ENCODE assay signal across 16 cellular contexts in the genomic region with DNA sequence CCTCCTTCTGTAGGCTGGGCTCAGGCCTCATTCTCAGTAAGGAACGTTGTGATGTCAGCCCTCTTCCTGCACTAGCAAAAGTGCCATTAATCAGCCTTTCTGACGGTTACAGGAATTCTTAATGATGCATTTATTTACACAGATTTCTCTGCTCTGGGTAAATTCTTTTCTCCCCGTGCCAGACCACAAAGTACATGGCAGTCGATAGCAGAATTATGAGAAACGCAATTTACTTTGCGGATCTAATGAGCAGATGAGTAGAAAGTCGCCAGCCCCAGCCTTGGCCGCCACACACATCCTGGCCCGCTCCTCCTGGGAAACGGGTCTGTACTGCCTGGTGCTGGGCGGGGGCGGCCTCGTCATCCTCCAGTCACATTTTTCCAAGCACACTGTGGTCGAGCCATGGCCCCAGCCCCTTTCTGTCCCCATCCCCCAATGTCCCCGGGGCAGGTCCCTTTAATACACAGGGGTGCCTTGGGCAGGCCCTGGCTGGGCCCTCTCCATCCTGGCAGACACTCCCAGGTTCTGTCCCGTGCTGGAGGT. TPM values are rescaled to one million over a fixed set of nuclear protein-coding genes. Genes with fewer than 3 reads are reported as not detected.
A peak's percentile ranks its signal among the peaks of the same experiment; 100 is the strongest.
DNase-seq lines count a peak whose midpoint lies in the region; ATAC-seq, FAIRE-seq and TF ChIP-seq lines count a peak whose summit lies in the region.
"Had no signal": no experiment of that assay in that cellular context is flagged by ENCODE, and none has a peak within 500 bp of the region (broad histone marks: within the 10 kb centered on the region; RNA-seq: fewer than 3 reads in every experiment).

No MANE protein-coding gene starts in this region.

- no peak overlapping the region for H4K91ac ChIP-seq in neuronal stem cell (ENCODE audit: low read depth, low read length, poor library complexity)

- peaks cover 6% of the 10 kb centered on the region for H3K79me1 ChIP-seq in neuronal stem cell (ENCODE audit: low read depth, low read length)

- peak overlapping the region; percentile 96 for H3K14ac ChIP-seq in neuronal stem cell (ENCODE audit: low read length)

- H3K23ac ChIP-seq in neuronal stem cell (ENCODE audit: low read depth, low read length, poor library complexity) = no peak overlapping the region

- no peak for TF ChIP-seq EP300 in K562 (IDR thresholded peaks at IDR 0.05; ENCODE audit: low read length)

- H2AFZ ChIP-seq in K562 (ENCODE audit: low read depth, low read length) (no peak overlapping the region), neuronal stem cell (ENCODE audit: low read length) (no peak overlapping the region)

- H3K18ac ChIP-seq in neuronal stem cell (ENCODE audit: low read length) = no peak overlapping the region

- TF ChIP-seq POLR2A in K562 (conservative IDR thresholded peaks at IDR 0.05) = no peak

- H3K79me2 ChIP-seq in K562 (ENCODE audit: control insufficient read depth, insufficient read depth, low read length) = no peaks in the 10 kb centered on the region

- no peaks in the 10 kb centered on the region for H3K9me3 ChIP-seq in K562 (replicated peaks; ENCODE audit: control insufficient read depth, insufficient read depth, low read depth, low read length)
- H3K9me3 ChIP-seq in neuronal stem cell (replicated peaks in 1 of 2; ENCODE audit: control insufficient read depth in 2 of 2, insufficient read depth in 1 of 2, low read depth in 1 of 2, low read length in 2 of 2) = no peaks in the 10 kb centered on the region

- no peak for TF ChIP-seq CTCF in K562 (IDR thresholded peaks at IDR 0.05 in 2 of 3, conservative IDR thresholded peaks at IDR 0.05 in 1 of 3; ENCODE audit: insufficient read depth in 2 of 3, low read depth in 1 of 3, low read length in 3 of 3)

- no peaks in the 10 kb centered on the region for H3K36me3 ChIP-seq in K562 (ENCODE audit: control insufficient read depth, insufficient read depth, low read length)
- H3K36me3 ChIP-seq in neuronal stem cell (replicated peaks in 1 of 2; ENCODE audit: control insufficient read depth in 2 of 2, insufficient read depth in 2 of 2, low read length in 2 of 2) = no peaks in the 10 kb centered on the region

- no peak overlapping the region for H4K8ac ChIP-seq in neuronal stem cell (ENCODE audit: low read depth, low read length)

- no peak overlapping the region for H2BK12ac ChIP-seq in neuronal stem cell (ENCODE audit: low read length)

- in situ Hi-C loops in K562 (cut with MboI) = no loop called here

- TF ChIP-seq RAD21 in K562 (CRISPR knock-in tag; conservative IDR thresholded peaks at IDR 0.05 in 1 of 2, IDR thresholded peaks at IDR 0.05 in 1 of 2) = no peak

- no TSS peak for BruUV-seq in K562 (replicated peaks; lab: Mats Ljungman, UMichigan)

- no peak for ATAC-seq in K562
- ATAC-seq in HG03280 (IDR thresholded peaks at IDR 0.05; ENCODE audit: unreplicated experiment) = no peak
- ATAC-seq: left lobe of liver had no signal

- DNase-seq in DMS153 (lab: John Stamatoyannopoulos, UW) = peak; percentile 43
- peak; percentile 49 for DNase-seq in HTR-8/SVneo (ENCODE audit: insufficient read length, low spot score)
- no peak for DNase-seq in K562 (ENCODE audit: extremely low read depth in 1 of 4, low spot score in 3 of 4)
- DNase-seq in neuronal stem cell (ENCODE audit: low spot score) = no peak
- DNase-seq in activated effector memory CD4-positive, alpha-beta T cell treated with anti-CD3 and anti-CD28 coated beads, Interleukin-2, amount 50 U/mL, for 16 hours = no peak
- DNase-seq in GOT3 (lab: John Stamatoyannopoulos, UW) = no peak
- no peak for DNase-seq in NCI-H526 treated with DMSO at 0.1 percent for 48 hours (lab: John Stamatoyannopoulos, UW)
- DNase-seq: activated T-cell treated with anti-CD3 and anti-CD28 coated beads, Interleukin-2, amount 50 U/mL, for 1 hour; foreskin melanocyte; NCI-H1694; occipital lobe; stimulated activated CD4-positive, alpha-beta T cell treated with anti-CD3 and anti-CD28 coated beads, Interleukin-2, amount 100 ng/mL, for 24 hours; stimulated activated naive CD4-positive, alpha-beta T cell had no signal

- no peak overlapping the region for H3K4me3 ChIP-seq in K562
- H3K4me3 ChIP-seq in neuronal stem cell (ENCODE audit: low read length in 2 of 2) = no peak overlapping the region

- H3K4me2 ChIP-seq in K562 (ENCODE audit: insufficient read depth, low read length) (no peak overlapping the region), neuronal stem cell (ENCODE audit: insufficient read depth, low read length, poor library complexity, severe bottlenecking) (no peak overlapping the region)

- no peak overlapping the region for H2AK5ac ChIP-seq in neuronal stem cell (ENCODE audit: low read depth, low read length)

- no peak overlapping the region for H2BK5ac ChIP-seq in neuronal stem cell (ENCODE audit: low read length)

- peaks cover 10% of the 10 kb centered on the region for H4K20me1 ChIP-seq in K562 (replicated peaks; ENCODE audit: control insufficient read depth, insufficient read depth, low read length)

- WGBS in K562 (ENCODE audit: insufficient coverage, low coverage, missing lambda C conversion rate) = 2% methylated on average over 14 of the region's 16 CpGs
- WGBS in neuronal stem cell (ENCODE audit: extremely low coverage in 2 of 2, insufficient read length in 2 of 2, insufficient replicate concordance in 1 of 2), 2 donors = no CpG with 5 or more reads among the region's 16 CpGs

- H2BK15ac ChIP-seq in neuronal stem cell (ENCODE audit: low read length) = peak overlapping the region; percentile 64

- H2BK120ac ChIP-seq in neuronal stem cell (ENCODE audit: low read depth, low read length) = no peak overlapping the region

- H3K27ac ChIP-seq in K562 (ENCODE audit: extremely low read depth, low read depth, low read length) = no peak overlapping the region
- no peak overlapping the region for H3K27ac ChIP-seq in neuronal stem cell (replicated peaks; ENCODE audit: low read length)
- H3K27ac ChIP-seq: VCaP had no signal

- FAIRE-seq in HTR-8/SVneo (lab: Jason Lieb, UNC) = no peak
- no peak for FAIRE-seq in K562 (lab: Jason Lieb, UNC)

- no peak overlapping the region for H3K4ac ChIP-seq in neuronal stem cell (ENCODE audit: low read length)

- no peaks in the 10 kb centered on the region for H3K9me1 ChIP-seq in K562 (ENCODE audit: control insufficient read depth, insufficient read depth, low read length)

- intact Hi-C loops in K562 (cut with micrococcal nuclease) = no loop called here

- peaks cover 42 to 57% of the 10 kb centered on the region in 2 experiments for H3K27me3 ChIP-seq in K562 (ENCODE audit: control insufficient read depth in 2 of 2, insufficient read depth in 2 of 2, low read length in 2 of 2)
- peaks cover 0 to 48% (median 0%) of the 10 kb centered on the region in 3 experiments for H3K27me3 ChIP-seq in neuronal stem cell (ENCODE audit: control insufficient read depth in 3 of 3, insufficient read depth in 3 of 3, low read depth in 1 of 3, low read length in 3 of 3)

- H3K4me1 ChIP-seq in K562 (replicated peaks in 1 of 2; ENCODE audit: control insufficient read depth in 2 of 2, insufficient read depth in 2 of 2, low read length in 2 of 2) (peaks cover 3 to 59% of the 10 kb centered on the region in 2 experiments; a peak in 4 of 5 replicates), neuronal stem cell (ENCODE audit: control insufficient read depth in 2 of 2, insufficient read depth in 1 of 2, low read depth in 1 of 2, low read length in 2 of 2) (no peaks in the 10 kb centered on the region)

- POLR2A ChIA-PET in K562 (lab: Yijun Ruan, JAX) = interaction anchor here (1.5 kb wide), 1 partner anchor 14 kb away, joined by 5 read pairs; no protein-coding TSS in a partner anchor

- H3K9ac ChIP-seq in K562 (ENCODE audit: insufficient read depth in 1 of 2, low read depth in 2 of 2, low read length in 2 of 2) (no peak overlapping the region), neuronal stem cell (ENCODE audit: low read depth, low read length, poor library complexity) (no peak overlapping the region)

- CTCF ChIA-PET in K562 (lab: Yijun Ruan, JAX; ENCODE audit: low intra/inter-chr PET ratio) = no interaction called here

RNA-seq across cellular contexts. Expression of a gene that starts 25.9 kb away (rescaled TPM):
- 5.1 and 16.0 TPM in 2 replicates for total RNA-seq in K562 (2011; cell fraction: chromatin; rRNA removed; ENCODE audit: low replicate concordance)
- total RNA-seq in K562 (2011; cell fraction: nucleolus; rRNA removed) = 19.2 and 20.4 TPM in 2 replicates
- 6.3 and 8.9 TPM in 2 replicates for total RNA-seq in K562 (2011; cell fraction: nucleoplasm; rRNA removed)
- total RNA-seq in K562 (2014; rRNA removed) (40.4 and 57.2 TPM in 2 replicates), K562 (2014; rRNA removed; fragmentation: Illumina TruSeq; extraction: Trizol) (3.2 and 4.9 TPM in 2 replicates), K562 (2015; rRNA removed; fragmentation: Illumina TruSeq; extraction: Trizol) (20.1 and 24.6 TPM in 2 replicates), K562 (2021) (77.0 and 78.5 TPM in 2 replicates)
- polyA plus RNA-seq in K562 (2011; rRNA removed) (4.4 and 8.8 TPM in 2 replicates), K562 (2014; fragmentation: Illumina TruSeq; extraction: Trizol) (20.0 and 44.9 TPM in 2 replicates), K562 (2014; fragmentation: Nextera tagmentation; extraction: Ambion mirVana) (1 to 10 TPM; 1.3 to 2.9 TPM), K562 (2014; rRNA removed) (33.7 and 35.5 TPM in 2 replicates)
- 7.3 and 22.0 TPM in 2 replicates for polyA plus RNA-seq in K562 (2011; cell fraction: cytosol; rRNA removed)
- 16.8 and 33.7 TPM in 2 replicates for polyA plus RNA-seq in K562 (2011; cell fraction: nucleus; rRNA removed)
- polyA plus RNA-seq in K562 (2012) = 38.5 and 46.2 TPM in 2 replicates
- 1.5 and 3.8 TPM in 2 replicates for polyA minus RNA-seq in K562 (2011; rRNA and poly(A)+ RNA removed)
- polyA minus RNA-seq in K562 (2011; cell fraction: cytosol; rRNA and poly(A)+ RNA removed) = 21.0 and 22.6 TPM in 2 replicates
- 7.9 and 9.6 TPM in 2 replicates for polyA minus RNA-seq in K562 (2011; cell fraction: nucleus; rRNA and poly(A)+ RNA removed)
- 24.2 TPM for polyA plus RNA-seq in neuronal stem cell (2013, experiment 1 of 2)
- polyA plus RNA-seq in neuronal stem cell (2013, experiment 2 of 2) = 24.1 TPM

RNA-seq across cellular contexts. Expression of a gene that starts 26.0 kb away (rescaled TPM):
- total RNA-seq in K562 (2011; cell fraction: chromatin; rRNA removed; ENCODE audit: low replicate concordance) = 67.8 and 193 TPM in 2 replicates
- 119 and 131 TPM in 2 replicates for total RNA-seq in K562 (2011; cell fraction: nucleolus; rRNA removed)
- 73.8 and 80.7 TPM in 2 replicates for total RNA-seq in K562 (2011; cell fraction: nucleoplasm; rRNA removed)
- total RNA-seq in K562 (2014; rRNA removed) (13.1 and 17.3 TPM in 2 replicates), K562 (2014; rRNA removed; fragmentation: Illumina TruSeq; extraction: Trizol) (6.3 and 8.0 TPM in 2 replicates), K562 (2015; rRNA removed; fragmentation: Illumina TruSeq; extraction: Trizol) (12.4 TPM in 2 replicates), K562 (2021) (28.9 and 35.9 TPM in 2 replicates)
- polyA plus RNA-seq in K562 (2011; rRNA removed) (11.5 and 16.8 TPM in 2 replicates), K562 (2014; fragmentation: Illumina TruSeq; extraction: Trizol) (15.2 and 18.7 TPM in 2 replicates), K562 (2014; fragmentation: Nextera tagmentation; extraction: Ambion mirVana) (1 to 10 TPM; 1.1 TPM), K562 (2014; rRNA removed) (30.2 and 30.4 TPM in 2 replicates)
- 11.0 and 11.3 TPM in 2 replicates for polyA plus RNA-seq in K562 (2011; cell fraction: cytosol; rRNA removed)
- polyA plus RNA-seq in K562 (2011; cell fraction: nucleus; rRNA removed) = 90.6 and 110 TPM in 2 replicates
- 17.8 and 19.0 TPM in 2 replicates for polyA plus RNA-seq in K562 (2012)
- polyA minus RNA-seq in K562 (2011; rRNA and poly(A)+ RNA removed) = 3.7 and 6.8 TPM in 2 replicates
- 5.7 and 7.7 TPM in 2 replicates for polyA minus RNA-seq in K562 (2011; cell fraction: cytosol; rRNA and poly(A)+ RNA removed)
- 27.7 and 30.6 TPM in 2 replicates for polyA minus RNA-seq in K562 (2011; cell fraction: nucleus; rRNA and poly(A)+ RNA removed)
- polyA plus RNA-seq in neuronal stem cell (2013, experiment 1 of 2) = 8.5 TPM
- 8.6 TPM for polyA plus RNA-seq in neuronal stem cell (2013, experiment 2 of 2)

Comparison
In these comparisons a context has a peak if more than half of its experiments do, and no peak if none do; other contexts are left out.
1. DNase-seq: peak in DMS153 (single experiment) and HTR-8/SVneo (single experiment); none in K562 (0 of 4), neuronal stem cell (single experiment), activated effector memory CD4-positive, alpha-beta T cell treated with anti-CD3 and anti-CD28 coated beads, Interleukin-2, amount 50 U/mL, for 16 hours (single experiment), GOT3 (single experiment) and NCI-H526 treated with DMSO at 0.1 percent for 48 hours (single experiment).